ENCODE assay signal across 16 cellular contexts in the genomic region with DNA sequence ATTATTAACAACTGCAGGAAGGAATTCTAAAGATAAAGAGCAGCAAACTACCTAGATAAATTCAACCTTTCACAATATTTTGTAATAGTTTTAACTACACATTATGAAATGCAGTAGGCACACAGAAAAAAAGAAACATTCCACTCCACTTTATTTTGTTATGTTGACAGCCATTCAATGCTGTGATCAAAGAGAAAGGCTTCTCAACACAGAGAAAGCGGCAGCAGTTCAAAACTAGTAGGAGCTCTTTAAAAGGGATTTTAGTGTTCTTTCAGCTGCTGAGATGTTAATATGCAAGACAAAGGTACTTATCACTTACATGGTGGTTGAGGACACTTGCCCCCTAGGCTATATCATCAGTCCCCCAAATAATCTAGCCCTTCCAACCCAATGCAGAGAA. TPM values are rescaled to one million over a fixed set of nuclear protein-coding genes. Genes with fewer than 3 reads are reported as not detected.
DNase-seq lines count a peak whose midpoint lies in the region; ATAC-seq and TF ChIP-seq lines count a peak whose summit lies in the region.
"Had no signal": no experiment of that assay in that cellular context is flagged by ENCODE, and none has a peak within 500 bp of the region (broad histone marks: within the 10 kb centered on the region; RNA-seq: fewer than 3 reads in every experiment).

No MANE protein-coding gene starts in this region.

- CTCF ChIA-PET in CD4-positive, alpha-beta T cell (lab: Charles Lee): interaction anchor here (1.0 kb wide), 1 partner anchor 12 kb away, joined by 3 read pairs; no protein-coding TSS in a partner anchor

- no peak for DNase-seq in CD4-positive, alpha-beta T cell
- DNase-seq in hepatocyte (ENCODE audit: low spot score) (no peak), ascending aorta (ENCODE audit: low spot score in 2 of 2) (no peak), mucosa of descending colon (no peak), NCI-H748 (lab: John Stamatoyannopoulos, UW; ENCODE audit: unreplicated experiment) (no peak)
- DNase-seq in stimulated activated CD8-positive, alpha-beta memory T cell treated with anti-CD3 and anti-CD28 coated beads, Interleukin-4, amount 100 ng/mL, for 48 hours: no peak
- DNase-seq: activated CD4-positive, alpha-beta T cell treated with anti-CD3 and anti-CD28 coated beads for 48 hours; activated T-cell treated with anti-CD3 and anti-CD28 coated beads, Interleukin-2, amount 50 U/mL, for 4 hours; left cardiac atrium; NCI-H2171 treated with DMSO at 0.1 percent for 48 hours; retina; SHP77; stimulated activated CD4-positive, alpha-beta T cell treated with anti-CD3 and anti-CD28 coated beads, Interleukin-1b, Interleukin-23, amount 100 ng/mL, for 48 hours; tibial artery had no signal

- H3K4me2 ChIP-seq in hepatocyte: peak overlapping the region; percentile 69
- H3K4me2 ChIP-seq in neural cell (ENCODE audit: low read length): peak overlapping the region; percentile 7

- H3K4me1 ChIP-seq in HUES6 (ENCODE audit: control insufficient read depth, insufficient read depth, low read length) (peaks cover 72% of the 10 kb centered on the region), hepatocyte (ENCODE audit: insufficient read depth) (peaks cover 57% of the 10 kb centered on the region), ascending aorta (peaks cover 0 to 8% of the 10 kb centered on the region in 2 donors), mucosa of descending colon (ENCODE audit: low read depth) (peaks cover 18% of the 10 kb centered on the region)

- H3K9ac ChIP-seq in HUES6 (ENCODE audit: low read length) (peak overlapping the region; percentile 48), neural cell (ENCODE audit: low read length) (no peak overlapping the region)

- H3K27ac Mint-ChIP-seq in CD4-positive, alpha-beta T cell: no peak overlapping the region

- no peaks in the 10 kb centered on the region for H3K9me3 ChIP-seq in CD4-positive, alpha-beta T cell (ENCODE audit: control insufficient read depth, low read length)
- H3K9me3 ChIP-seq in HUES6 (ENCODE audit: control insufficient read depth, insufficient read depth, low read depth, low read length) (no peaks in the 10 kb centered on the region), hepatocyte (ENCODE audit: low read depth) (no peaks in the 10 kb centered on the region), neural cell (ENCODE audit: low read length) (no peaks in the 10 kb centered on the region), ascending aorta (no peaks in the 10 kb centered on the region), mucosa of descending colon (no peaks in the 10 kb centered on the region)
- H3K9me3 ChIP-seq: tibial artery had no signal

- peaks cover 18% of the 10 kb centered on the region for H4K20me1 ChIP-seq in hepatocyte (ENCODE audit: insufficient read depth, poor library complexity, severe bottlenecking)
- no peaks in the 10 kb centered on the region for H4K20me1 ChIP-seq in neural cell (ENCODE audit: insufficient read depth)

- H3K79me2 ChIP-seq in hepatocyte (peaks cover 94% of the 10 kb centered on the region), neural cell (replicated peaks; ENCODE audit: insufficient read depth, low read length) (peaks cover 81% of the 10 kb centered on the region)

- H2AFZ ChIP-seq in hepatocyte (no peak overlapping the region), neural cell (ENCODE audit: low read depth, low read length) (no peak overlapping the region)

- no peak for TF ChIP-seq RAD21 in neural cell (conservative IDR thresholded peaks at IDR 0.05)

- no peak for ATAC-seq in CD4-positive, alpha-beta T cell (ENCODE audit: poor library complexity)
- ATAC-seq in mucosa of descending colon: no peak
- ATAC-seq: activated T-cell treated with anti-CD3 and anti-CD28 coated beads, Interleukin-2, amount 50 U/mL, for 4 hours had no signal

- 85% methylated on average over 1 of the region's 1 CpG for WGBS in hepatocyte (ENCODE audit: low lambda C conversion rate, missing lambda C conversion rate)

- H3K27ac ChIP-seq in CD4-positive, alpha-beta T cell (ENCODE audit: low read depth, low read length): no peak overlapping the region
- peak overlapping the region; percentile 89 for H3K27ac ChIP-seq in HUES6 (ENCODE audit: low read depth, low read length)
- peak overlapping the region; percentile 79 for H3K27ac ChIP-seq in hepatocyte
- H3K27ac ChIP-seq in neural cell (ENCODE audit: low read length): no peak overlapping the region
- H3K27ac ChIP-seq in ascending aorta: no peak overlapping the region
- H3K27ac ChIP-seq: tibial artery had no signal

- H3K27me3 Mint-ChIP-seq in CD4-positive, alpha-beta T cell: no peaks in the 10 kb centered on the region

- peak overlapping the region; percentile 58 for H3K4me3 Mint-ChIP-seq in CD4-positive, alpha-beta T cell
- H3K4me3 Mint-ChIP-seq: activated T-cell treated with anti-CD3 and anti-CD28 coated beads, Interleukin-2, amount 50 U/mL, for 4 hours had no signal

- no peaks in the 10 kb centered on the region for H3K9me3 Mint-ChIP-seq in CD4-positive, alpha-beta T cell
- H3K9me3 Mint-ChIP-seq: activated T-cell treated with anti-CD3 and anti-CD28 coated beads, Interleukin-2, amount 50 U/mL, for 4 hours had no signal

- H3K9me2 ChIP-seq in hepatocyte (replicated peaks; ENCODE audit: insufficient read depth): no peaks in the 10 kb centered on the region
- no peaks in the 10 kb centered on the region for H3K9me2 ChIP-seq in neural cell (ENCODE audit: insufficient read depth, low read length)

- no peaks in the 10 kb centered on the region for H3K27me3 ChIP-seq in CD4-positive, alpha-beta T cell (ENCODE audit: control insufficient read depth, insufficient read depth, low read length)
- H3K27me3 ChIP-seq in HUES6 (ENCODE audit: control insufficient read depth, insufficient read depth, low read length): no peaks in the 10 kb centered on the region
- no peaks in the 10 kb centered on the region for H3K27me3 ChIP-seq in hepatocyte
- H3K27me3 ChIP-seq in neural cell (ENCODE audit: insufficient read depth, low read depth, low read length): no peaks in the 10 kb centered on the region
- no peaks in the 10 kb centered on the region for H3K27me3 ChIP-seq in ascending aorta
- H3K27me3 ChIP-seq: tibial artery had no signal

- peaks cover 84% of the 10 kb centered on the region for H3K4me1 Mint-ChIP-seq in CD4-positive, alpha-beta T cell (ENCODE audit: low read depth)

- POLR2A ChIA-PET in CD4-positive, alpha-beta T cell (lab: Charles Lee): interaction anchor here (0.6 to 1.4 kb wide), 2 partner anchors 13 to 62 kb away, joined by 3 read pairs; no protein-coding TSS in a partner anchor

- no peaks in the 10 kb centered on the region for H3F3A ChIP-seq in neural cell (ENCODE audit: insufficient read depth, low read length, poor library complexity, severe bottlenecking)

- H3K4me3 ChIP-seq in HUES6 (ENCODE audit: low read depth, low read length) (peak overlapping the region; percentile 35), hepatocyte (no peak overlapping the region), neural cell (ENCODE audit: low read length) (no peak overlapping the region), ascending aorta (no peak overlapping the region), mucosa of descending colon (no peak overlapping the region)
- H3K4me3 ChIP-seq: tibial artery had no signal

- no peaks in the 10 kb centered on the region for H3K36me3 ChIP-seq in HUES6 (ENCODE audit: control insufficient read depth, insufficient read depth, low read length)
- H3K36me3 ChIP-seq in hepatocyte (replicated peaks; ENCODE audit: insufficient read depth, low read depth): no peaks in the 10 kb centered on the region
- H3K36me3 ChIP-seq in neural cell (ENCODE audit: insufficient read depth, low read length): no peaks in the 10 kb centered on the region
- no peaks in the 10 kb centered on the region for H3K36me3 ChIP-seq in ascending aorta
- H3K36me3 ChIP-seq in mucosa of descending colon (ENCODE audit: low read depth): no peaks in the 10 kb centered on the region
- H3K36me3 ChIP-seq: tibial artery had no signal

- TF ChIP-seq CTCF in CD4-positive, alpha-beta T cell (IDR thresholded peaks at IDR 0.05): no peak
- TF ChIP-seq CTCF in hepatocyte (IDR thresholded peaks at IDR 0.05; ENCODE audit: poor library complexity) (no peak), neural cell (IDR thresholded peaks at IDR 0.05; ENCODE audit: poor library complexity, severe bottlenecking) (no peak), ascending aorta (IDR thresholded peaks at IDR 0.05) (no peak), mucosa of descending colon (IDR thresholded peaks at IDR 0.05) (no peak)

- H3K36me3 Mint-ChIP-seq in CD4-positive, alpha-beta T cell (ENCODE audit: low read depth): peaks cover 22% of the 10 kb centered on the region

- intact Hi-C loops in CD4-positive, alpha-beta T cell (cut with DNase I, micrococcal nuclease): no loop called here
- intact Hi-C loops in ascending aorta (cut with DNase I) (no loop called here), mucosa of descending colon (cut with DNase I, micrococcal nuclease) (no loop called here)

- TF ChIP-seq EP300 in neural cell (conservative IDR thresholded peaks at IDR 0.05; ENCODE audit: poor library complexity, severe bottlenecking): no peak

RNA-seq across cellular contexts. Expression of gene CEMIP2, which starts 11.6 kb away (rescaled TPM):
- total RNA-seq in CD4-positive, alpha-beta T cell: 100 to 1,000 TPM; 301 to 305 TPM
- total RNA-seq in hepatocyte (94.2 and 100 TPM in 2 replicates), ascending aorta (34.4 TPM), mucosa of descending colon (100 to 1,000 TPM in 1 of 3 donors, 10 to 100 TPM in 2; 63.6 to 124 (median 99.3) TPM)
- polyA plus RNA-seq in hepatocyte (45.2 and 47.9 TPM in 2 replicates), neural cell (11.3 and 12.9 TPM in 2 replicates)
- 37.3 and 42.5 TPM in 2 replicates for polyA minus RNA-seq in neural cell

Comparison
In these comparisons a context has a peak if more than half of its experiments do, and no peak if none do; other contexts are left out.
1. H3K27ac ChIP-seq: peak in HUES6 (single experiment) and hepatocyte (single experiment); none in CD4-positive, alpha-beta T cell (single experiment), neural cell (single experiment) and ascending aorta (0 of 2).